ENCODE assay signal across 34 cellular contexts in the genomic region with DNA sequence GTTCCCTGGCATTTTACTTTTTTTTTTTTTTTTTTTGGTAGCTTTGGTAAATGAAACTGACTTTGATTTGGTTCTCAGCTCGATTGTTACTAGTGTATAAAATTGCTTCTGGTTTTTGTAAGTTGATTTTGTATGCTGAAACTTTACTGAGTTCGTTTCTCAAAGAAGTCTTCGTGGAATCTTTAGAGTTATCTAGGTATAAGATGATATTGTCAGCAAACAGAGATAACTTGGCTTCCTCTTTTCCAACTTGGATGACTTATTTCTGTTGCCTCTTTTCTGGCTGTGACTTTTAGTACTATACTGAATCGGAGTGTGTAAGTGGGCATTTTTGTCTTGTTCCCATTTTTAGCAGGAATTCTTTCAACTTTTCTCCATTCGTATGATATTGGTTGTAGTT. TPM values are rescaled to one million over a fixed set of nuclear protein-coding genes. Genes with fewer than 3 reads are reported as not detected.
A peak's percentile ranks its signal among the peaks of the same experiment; 100 is the strongest.
DNase-seq lines count a peak whose midpoint lies in the region; ATAC-seq, FAIRE-seq and TF ChIP-seq lines count a peak whose summit lies in the region.
"Had no signal": no experiment of that assay in that cellular context is flagged by ENCODE, and none has a peak within 500 bp of the region (broad histone marks: within the 10 kb centered on the region; RNA-seq: fewer than 3 reads in every experiment).

No MANE protein-coding gene starts in this region.

- no peak overlapping the region for H3K27ac ChIP-seq in CD8-positive, alpha-beta T cell (ENCODE audit: low read depth, low read length)
- no peak overlapping the region for H3K27ac ChIP-seq in naive thymus-derived CD4-positive, alpha-beta T cell (ENCODE audit: low read depth, low read length)
- H3K27ac ChIP-seq: brain microvascular endothelial cell, dorsolateral prefrontal cortex, esophagus squamous epithelium, foreskin keratinocyte, heart right ventricle, psoas muscle had no signal

- no peak for DNase-seq in activated CD4-positive, alpha-beta memory T cell treated with anti-CD3 and anti-CD28 coated beads, Interleukin-2, amount 10 ng/mL, durations not matched to agents 7 days and 5 days
- no peak for DNase-seq in activated CD4-positive, alpha-beta memory T cell treated with anti-CD3 and anti-CD28 coated beads for 36 hours
- DNase-seq in CD8-positive, alpha-beta T cell: no peak
- no peak for DNase-seq in activated T-helper 1 cell treated with anti-CD3 and anti-CD28 coated beads, Interleukin-12 subunit alpha, Interleukin-12 subunit beta, Interleukin-2, Interleukin-4 antibody, amounts not matched to agents 30 ng/mL and 10 ng/mL and 1 ng/mL, durations not matched to agents 14 hours and 24 hours and 36 hours (ENCODE audit: low spot score)
- DNase-seq in naive thymus-derived CD4-positive, alpha-beta T cell: no peak
- DNase-seq in ureter (ENCODE audit: low spot score): no peak
- DNase-seq in frontal cortex (ENCODE audit: low spot score in 2 of 2): no peak
- no peak for DNase-seq in stimulated activated CD4-positive, alpha-beta T cell treated with anti-CD3 and anti-CD28 coated beads, Interleukin-4, amount 100 ng/mL, for 24 hours
- DNase-seq: activated CD4-positive, alpha-beta T cell treated with anti-CD3 and anti-CD28 coated beads, Interleukin-2, amount 50 U/mL, for 4 hours; activated T-cell treated with anti-CD3 and anti-CD28 coated beads for 4 hours; amygdala; brain microvascular endothelial cell; DMS 273 treated with DMSO at 0.1 percent for 48 hours; dorsolateral prefrontal cortex; esophagus squamous epithelium; foreskin keratinocyte; heart right ventricle; NCI-H1105 treated with DMSO at 0.1 percent for 48 hours; NCI-H187 treated with DMSO at 0.1 percent for 48 hours; NCI-H2171 treated with DMSO at 0.1 percent for 48 hours; NCI-H510A; occipital lobe; psoas muscle; SIG-M5; stimulated activated CD4-positive, alpha-beta T cell treated with anti-CD3 and anti-CD28 coated beads, Interleukin-4, amount 100 ng/mL, for 1 hour; T-helper 9 cell had no signal

- no peak for FAIRE-seq in frontal cortex (lab: Jason Lieb, UNC)
- FAIRE-seq: A204.1, endometrium, GM18507 had no signal

- H3K4me3 ChIP-seq in CD8-positive, alpha-beta T cell (ENCODE audit: low read depth, low read length): no peak overlapping the region
- H3K4me3 ChIP-seq in naive thymus-derived CD4-positive, alpha-beta T cell (ENCODE audit: low read length): no peak overlapping the region
- H3K4me3 ChIP-seq: dorsolateral prefrontal cortex, esophagus squamous epithelium, GM23338, heart right ventricle, psoas muscle had no signal

- intact Hi-C loops in activated CD4-positive, alpha-beta memory T cell treated with anti-CD3 and anti-CD28 coated beads for 36 hours (cut with micrococcal nuclease): no loop called here
- intact Hi-C loops in CD8-positive, alpha-beta T cell (cut with DNase I, micrococcal nuclease): loop anchor here in 1 of 2 experiments (2.0 kb wide), 1 partner anchor 16 kb away; no protein-coding TSS in a partner anchor
- intact Hi-C loops in activated T-helper 1 cell treated with anti-CD3 and anti-CD28 coated beads, Interleukin-12 subunit alpha, Interleukin-12 subunit beta, Interleukin-2, Interleukin-4 antibody, amounts not matched to agents 30 ng/mL and 10 ng/mL and 1 ng/mL, durations not matched to agents 14 hours and 24 hours and 36 hours (cut with micrococcal nuclease): no loop called here
- intact Hi-C loops in naive thymus-derived CD4-positive, alpha-beta T cell (cut with micrococcal nuclease): no loop called here

- peaks cover 70% of the 10 kb centered on the region for H3K4me1 Mint-ChIP-seq in activated CD4-positive, alpha-beta memory T cell treated with anti-CD3 and anti-CD28 coated beads, Interleukin-2, amount 10 ng/mL, durations not matched to agents 7 days and 5 days
- H3K4me1 Mint-ChIP-seq in activated CD4-positive, alpha-beta memory T cell treated with anti-CD3 and anti-CD28 coated beads for 36 hours (ENCODE audit: low read depth): peaks cover 83% of the 10 kb centered on the region
- peaks cover 79% of the 10 kb centered on the region for H3K4me1 Mint-ChIP-seq in CD8-positive, alpha-beta T cell (ENCODE audit: low read depth)
- H3K4me1 Mint-ChIP-seq in activated T-helper 1 cell treated with anti-CD3 and anti-CD28 coated beads, Interleukin-12 subunit alpha, Interleukin-12 subunit beta, Interleukin-2, Interleukin-4 antibody, amounts not matched to agents 30 ng/mL and 10 ng/mL and 1 ng/mL, durations not matched to agents 14 hours and 24 hours and 36 hours (ENCODE audit: low read depth): peaks cover 87% of the 10 kb centered on the region
- H3K4me1 Mint-ChIP-seq in naive thymus-derived CD4-positive, alpha-beta T cell: peaks cover 44 to 95% (median 83%) of the 10 kb centered on the region in 7 donors

- H3K27ac Mint-ChIP-seq in activated CD4-positive, alpha-beta memory T cell treated with anti-CD3 and anti-CD28 coated beads, Interleukin-2, amount 10 ng/mL, durations not matched to agents 7 days and 5 days: peak overlapping the region; percentile 32
- no peak overlapping the region for H3K27ac Mint-ChIP-seq in activated CD4-positive, alpha-beta memory T cell treated with anti-CD3 and anti-CD28 coated beads for 36 hours
- H3K27ac Mint-ChIP-seq in CD8-positive, alpha-beta T cell: peak overlapping the region; percentile 3
- H3K27ac Mint-ChIP-seq in activated T-helper 1 cell treated with anti-CD3 and anti-CD28 coated beads, Interleukin-12 subunit alpha, Interleukin-12 subunit beta, Interleukin-2, Interleukin-4 antibody, amounts not matched to agents 30 ng/mL and 10 ng/mL and 1 ng/mL, durations not matched to agents 14 hours and 24 hours and 36 hours: no peak overlapping the region
- peak overlapping the region in 6 of 9 donors; percentile 22 to 66 (median 51) for H3K27ac Mint-ChIP-seq in naive thymus-derived CD4-positive, alpha-beta T cell
- H3K27ac Mint-ChIP-seq: type B pancreatic cell, WTC11 had no signal

- H3K4me1 ChIP-seq in CD8-positive, alpha-beta T cell (ENCODE audit: insufficient read depth, low read length): peaks cover 20% of the 10 kb centered on the region
- peaks cover 13 to 17% of the 10 kb centered on the region in 2 donors for H3K4me1 ChIP-seq in naive thymus-derived CD4-positive, alpha-beta T cell (ENCODE audit: control insufficient read depth in 2 of 2, insufficient read depth in 2 of 2, low read length in 2 of 2)

- POLR2A ChIA-PET in activated CD4-positive, alpha-beta memory T cell treated with anti-CD3 and anti-CD28 coated beads, Interleukin-2, amount 10 ng/mL, durations not matched to agents 7 days and 5 days (lab: Charles Lee): no interaction called here
- POLR2A ChIA-PET in activated CD4-positive, alpha-beta memory T cell treated with anti-CD3 and anti-CD28 coated beads for 36 hours (lab: Charles Lee): no interaction called here
- POLR2A ChIA-PET in CD8-positive, alpha-beta T cell (lab: Charles Lee): no interaction called here
- POLR2A ChIA-PET in naive thymus-derived CD4-positive, alpha-beta T cell (lab: Charles Lee): no interaction called here

- ATAC-seq in CD8-positive, alpha-beta T cell: no peak
- no peak for ATAC-seq in naive thymus-derived CD4-positive, alpha-beta T cell
- ATAC-seq: foreskin keratinocyte, GM23338, heart right ventricle, psoas muscle, sciatic nerve, WTC11 had no signal

- H3K4me3 Mint-ChIP-seq in activated CD4-positive, alpha-beta memory T cell treated with anti-CD3 and anti-CD28 coated beads, Interleukin-2, amount 10 ng/mL, durations not matched to agents 7 days and 5 days: no peak overlapping the region
- no peak overlapping the region for H3K4me3 Mint-ChIP-seq in activated CD4-positive, alpha-beta memory T cell treated with anti-CD3 and anti-CD28 coated beads for 36 hours
- H3K4me3 Mint-ChIP-seq in CD8-positive, alpha-beta T cell: peak overlapping the region; percentile 20
- peak overlapping the region; percentile 1 for H3K4me3 Mint-ChIP-seq in activated T-helper 1 cell treated with anti-CD3 and anti-CD28 coated beads, Interleukin-12 subunit alpha, Interleukin-12 subunit beta, Interleukin-2, Interleukin-4 antibody, amounts not matched to agents 30 ng/mL and 10 ng/mL and 1 ng/mL, durations not matched to agents 14 hours and 24 hours and 36 hours
- H3K4me3 Mint-ChIP-seq in naive thymus-derived CD4-positive, alpha-beta T cell: peak overlapping the region in 9 of 10 donors; percentile 6 to 75 (median 42)
- H3K4me3 Mint-ChIP-seq: GM23338, type B pancreatic cell, WTC11 had no signal

- H3K9me3 ChIP-seq in CD8-positive, alpha-beta T cell (ENCODE audit: low read length): peaks cover 6% of the 10 kb centered on the region
- peaks cover 0 to 12% (median 10%) of the 10 kb centered on the region in 3 experiments for H3K9me3 ChIP-seq in naive thymus-derived CD4-positive, alpha-beta T cell (ENCODE audit: control insufficient read depth in 2 of 3, low read length in 3 of 3)

- peaks cover 75% of the 10 kb centered on the region for H3K36me3 Mint-ChIP-seq in activated CD4-positive, alpha-beta memory T cell treated with anti-CD3 and anti-CD28 coated beads, Interleukin-2, amount 10 ng/mL, durations not matched to agents 7 days and 5 days (ENCODE audit: low read depth)
- peaks cover 53% of the 10 kb centered on the region for H3K36me3 Mint-ChIP-seq in activated CD4-positive, alpha-beta memory T cell treated with anti-CD3 and anti-CD28 coated beads for 36 hours
- H3K36me3 Mint-ChIP-seq in CD8-positive, alpha-beta T cell: peaks cover 65% of the 10 kb centered on the region
- H3K36me3 Mint-ChIP-seq in activated T-helper 1 cell treated with anti-CD3 and anti-CD28 coated beads, Interleukin-12 subunit alpha, Interleukin-12 subunit beta, Interleukin-2, Interleukin-4 antibody, amounts not matched to agents 30 ng/mL and 10 ng/mL and 1 ng/mL, durations not matched to agents 14 hours and 24 hours and 36 hours (ENCODE audit: low read depth): peaks cover 54% of the 10 kb centered on the region
- H3K36me3 Mint-ChIP-seq in naive thymus-derived CD4-positive, alpha-beta T cell: peaks cover 28 to 72% (median 67%) of the 10 kb centered on the region in 5 donors

- H3K9me3 Mint-ChIP-seq in activated CD4-positive, alpha-beta memory T cell treated with anti-CD3 and anti-CD28 coated beads, Interleukin-2, amount 10 ng/mL, durations not matched to agents 7 days and 5 days: peaks cover 24% of the 10 kb centered on the region
- peaks cover 33% of the 10 kb centered on the region for H3K9me3 Mint-ChIP-seq in activated CD4-positive, alpha-beta memory T cell treated with anti-CD3 and anti-CD28 coated beads for 36 hours
- peaks cover 32% of the 10 kb centered on the region for H3K9me3 Mint-ChIP-seq in CD8-positive, alpha-beta T cell
- H3K9me3 Mint-ChIP-seq in activated T-helper 1 cell treated with anti-CD3 and anti-CD28 coated beads, Interleukin-12 subunit alpha, Interleukin-12 subunit beta, Interleukin-2, Interleukin-4 antibody, amounts not matched to agents 30 ng/mL and 10 ng/mL and 1 ng/mL, durations not matched to agents 14 hours and 24 hours and 36 hours: peaks cover 37% of the 10 kb centered on the region
- H3K9me3 Mint-ChIP-seq in naive thymus-derived CD4-positive, alpha-beta T cell: peaks cover 3 to 58% (median 27%) of the 10 kb centered on the region in 11 donors
- H3K9me3 Mint-ChIP-seq: GM23338, type B pancreatic cell had no signal

- no peaks in the 10 kb centered on the region for H3K27me3 ChIP-seq in CD8-positive, alpha-beta T cell (ENCODE audit: insufficient read depth, low read length)
- no peaks in the 10 kb centered on the region for H3K27me3 ChIP-seq in naive thymus-derived CD4-positive, alpha-beta T cell (ENCODE audit: control insufficient read depth in 2 of 2, insufficient read depth in 2 of 2, low read length in 2 of 2)
- H3K27me3 ChIP-seq: brain microvascular endothelial cell, dorsolateral prefrontal cortex, esophagus squamous epithelium, foreskin keratinocyte, heart right ventricle had no signal

- H3K27me3 Mint-ChIP-seq in activated CD4-positive, alpha-beta memory T cell treated with anti-CD3 and anti-CD28 coated beads, Interleukin-2, amount 10 ng/mL, durations not matched to agents 7 days and 5 days: no peaks in the 10 kb centered on the region
- H3K27me3 Mint-ChIP-seq in activated CD4-positive, alpha-beta memory T cell treated with anti-CD3 and anti-CD28 coated beads for 36 hours: no peaks in the 10 kb centered on the region
- no peaks in the 10 kb centered on the region for H3K27me3 Mint-ChIP-seq in CD8-positive, alpha-beta T cell (ENCODE audit: low read depth)
- no peaks in the 10 kb centered on the region for H3K27me3 Mint-ChIP-seq in activated T-helper 1 cell treated with anti-CD3 and anti-CD28 coated beads, Interleukin-12 subunit alpha, Interleukin-12 subunit beta, Interleukin-2, Interleukin-4 antibody, amounts not matched to agents 30 ng/mL and 10 ng/mL and 1 ng/mL, durations not matched to agents 14 hours and 24 hours and 36 hours (ENCODE audit: insufficient read depth)
- H3K27me3 Mint-ChIP-seq in naive thymus-derived CD4-positive, alpha-beta T cell: no peaks in the 10 kb centered on the region
- H3K27me3 Mint-ChIP-seq: IgD-negative memory B cell, type B pancreatic cell had no signal

- no peak for TF ChIP-seq CTCF in CD8-positive, alpha-beta T cell (IDR thresholded peaks at IDR 0.05)

- no peaks in the 10 kb centered on the region for H3K36me3 ChIP-seq in CD8-positive, alpha-beta T cell (ENCODE audit: insufficient read depth, low read length)
- peaks cover 0 to 5% (median 4%) of the 10 kb centered on the region in 3 experiments for H3K36me3 ChIP-seq in naive thymus-derived CD4-positive, alpha-beta T cell (ENCODE audit: control insufficient read depth in 2 of 3, insufficient read depth in 3 of 3, low read length in 3 of 3)
- H3K36me3 ChIP-seq: brain microvascular endothelial cell, heart right ventricle had no signal

- CTCF ChIA-PET in activated CD4-positive, alpha-beta memory T cell treated with anti-CD3 and anti-CD28 coated beads, Interleukin-2, amount 10 ng/mL, durations not matched to agents 7 days and 5 days (lab: Charles Lee): no interaction called here
- CTCF ChIA-PET in activated CD4-positive, alpha-beta memory T cell treated with anti-CD3 and anti-CD28 coated beads for 36 hours (lab: Charles Lee): no interaction called here
- CTCF ChIA-PET in CD8-positive, alpha-beta T cell (lab: Charles Lee): no interaction called here
- CTCF ChIA-PET in naive thymus-derived CD4-positive, alpha-beta T cell (lab: Charles Lee): no interaction called here

RNA-seq across cellular contexts. Expression of a gene that starts 28.1 kb away (rescaled TPM):
- total RNA-seq in activated CD4-positive, alpha-beta memory T cell treated with anti-CD3 and anti-CD28 coated beads, Interleukin-2, amount 10 ng/mL, durations not matched to agents 7 days and 5 days: 100 to 1,000 TPM; 134 to 161 TPM
- 10 to 100 TPM; 76.8 to 82.8 TPM for total RNA-seq in activated CD4-positive, alpha-beta memory T cell treated with anti-CD3 and anti-CD28 coated beads for 36 hours
- total RNA-seq in CD8-positive, alpha-beta T cell: 100 to 1,000 TPM; 213 to 224 TPM
- 100 and 110 TPM in 2 replicates for total RNA-seq in activated T-helper 1 cell treated with anti-CD3 and anti-CD28 coated beads, Interleukin-12 subunit alpha, Interleukin-12 subunit beta, Interleukin-2, Interleukin-4 antibody, amounts not matched to agents 30 ng/mL and 10 ng/mL and 1 ng/mL, durations not matched to agents 14 hours and 24 hours and 36 hours
- total RNA-seq in naive thymus-derived CD4-positive, alpha-beta T cell: 100 to 1,000 TPM; 156 to 224 (median 180) TPM
- polyA plus RNA-seq in naive thymus-derived CD4-positive, alpha-beta T cell: 100 to 1,000 TPM in 1 of 2 donors, 10 to 100 TPM in 1; 72.5 to 102 TPM
- total RNA-seq in ureter (91.1 TPM), frontal cortex (97.8 TPM)

Comparison
In these comparisons a context has a peak if more than half of its experiments do, and no peak if none do; other contexts are left out.
1. H3K27ac Mint-ChIP-seq: peak in activated CD4-positive, alpha-beta memory T cell treated with anti-CD3 and anti-CD28 coated beads, Interleukin-2, amount 10 ng/mL, durations not matched to agents 7 days and 5 days (single experiment), CD8-positive, alpha-beta T cell (single experiment) and naive thymus-derived CD4-positive, alpha-beta T cell (6 of 9); none in activated CD4-positive, alpha-beta memory T cell treated with anti-CD3 and anti-CD28 coated beads for 36 hours (single experiment) and activated T-helper 1 cell treated with anti-CD3 and anti-CD28 coated beads, Interleukin-12 subunit alpha, Interleukin-12 subunit beta, Interleukin-2, Interleukin-4 antibody, amounts not matched to agents 30 ng/mL and 10 ng/mL and 1 ng/mL, durations not matched to agents 14 hours and 24 hours and 36 hours (single experiment).
2. H3K4me3 Mint-ChIP-seq: peak in CD8-positive, alpha-beta T cell (single experiment), activated T-helper 1 cell treated with anti-CD3 and anti-CD28 coated beads, Interleukin-12 subunit alpha, Interleukin-12 subunit beta, Interleukin-2, Interleukin-4 antibody, amounts not matched to agents 30 ng/mL and 10 ng/mL and 1 ng/mL, durations not matched to agents 14 hours and 24 hours and 36 hours (single experiment) and naive thymus-derived CD4-positive, alpha-beta T cell (9 of 10); none in activated CD4-positive, alpha-beta memory T cell treated with anti-CD3 and anti-CD28 coated beads, Interleukin-2, amount 10 ng/mL, durations not matched to agents 7 days and 5 days (single experiment) and activated CD4-positive, alpha-beta memory T cell treated with anti-CD3 and anti-CD28 coated beads for 36 hours (single experiment).